1 cellular context compared by ENCODE assay signal in genomic region chr2:126890136-126890961, GRCh38.
TF ChIP-seq lines count a peak whose summit lies in the region.

No MANE protein-coding gene starts in this region.

TF ChIP-seq in GM23338, 12 proteins besides CTCF, POLR2A, EP300 and RAD21 (continued from another document):
- TF ChIP-seq REST (IDR thresholded peaks at IDR 0.05; ENCODE audit: unreplicated experiment) (no peak), NANOG (IDR thresholded peaks at IDR 0.05; ENCODE audit: borderline replicate concordance) (no peak), ZNF462 (CRISPR knock-in tag; IDR thresholded peaks at IDR 0.05) (no peak), EZH2 (IDR thresholded peaks at IDR 0.05; ENCODE audit: low read depth, unreplicated experiment) (no peak)
